ENCODE assay signal across 16 cellular contexts in genomic region chr4:55186123-55186522, GRCh38.
DNase-seq lines count a peak whose midpoint lies in the region; ATAC-seq and TF ChIP-seq lines count a peak whose summit lies in the region.
"Had no signal": no experiment of that assay in that cellular context is flagged by ENCODE, and none has a peak within 500 bp of the region (broad histone marks: within the 10 kb centered on the region; RNA-seq: fewer than 3 reads in every experiment).

No MANE protein-coding gene starts in this region.

- TF ChIP-seq EP300 in ovary (IDR thresholded peaks at IDR 0.05): no peak

- H3K4me3 Mint-ChIP-seq in Calu3 (ENCODE audit: low read depth, unreplicated experiment): no peak overlapping the region
- no peak overlapping the region for H3K4me3 Mint-ChIP-seq in mesothelial cell of epicardium
- H3K4me3 Mint-ChIP-seq: T-helper 1 cell treated with Interleukin-12 subunit alpha and Interleukin-12 subunit beta and Interleukin-4 antibody, amounts not matched to agents 30 μg/mL and 1 μg/mL, for 36 hours had no signal

- H3K23ac ChIP-seq in IMR-90 (ENCODE audit: low read depth, low read length): no peak overlapping the region

- H3K36me3 Mint-ChIP-seq in Calu3 (ENCODE audit: insufficient read depth, unreplicated experiment) (peaks cover 11% of the 10 kb centered on the region), mesothelial cell of epicardium (no peaks in the 10 kb centered on the region)

- H3K14ac ChIP-seq in IMR-90 (replicated peaks; ENCODE audit: low read depth, low read length): no peak overlapping the region

- no peak overlapping the region for H2BK20ac ChIP-seq in IMR-90 (ENCODE audit: low read depth, low read length)

- H4K91ac ChIP-seq in IMR-90 (ENCODE audit: insufficient read depth, low read depth, low read length): no peak overlapping the region

- no peaks in the 10 kb centered on the region for H3K36me3 ChIP-seq in IMR-90 (ENCODE audit: control insufficient read depth, insufficient read depth, low read length)
- no peaks in the 10 kb centered on the region for H3K36me3 ChIP-seq in ovary
- H3K36me3 ChIP-seq: adrenal gland, sigmoid colon had no signal

- no peak for TF ChIP-seq CTCF in Calu3 (IDR thresholded peaks at IDR 0.05; ENCODE audit: unreplicated experiment)
- TF ChIP-seq CTCF in IMR-90 (conservative IDR thresholded peaks at IDR 0.05; ENCODE audit: low read depth, low read length): 0 out of 2 replicates have a peak, but pooled peaks have one; percentile 12
- TF ChIP-seq CTCF in mesothelial cell of epicardium (IDR thresholded peaks at IDR 0.05; ENCODE audit: unreplicated experiment): peak; percentile 12
- no peak for TF ChIP-seq CTCF in ovary (IDR thresholded peaks at IDR 0.05)

- H3K27me3 Mint-ChIP-seq in Calu3 (ENCODE audit: unreplicated experiment) (no peaks in the 10 kb centered on the region), mesothelial cell of epicardium (ENCODE audit: low read depth) (no peaks in the 10 kb centered on the region)

- no peak overlapping the region for H3K4me3 ChIP-seq in IMR-90 (ENCODE audit: insufficient read depth, low read depth, low read length)
- H3K4me3 ChIP-seq in ovary: no peak overlapping the region
- H3K4me3 ChIP-seq: adrenal gland, sigmoid colon had no signal

- H3K9me3 ChIP-seq in IMR-90 (ENCODE audit: control insufficient read depth, insufficient read depth, low read length): no peaks in the 10 kb centered on the region
- H3K9me3 ChIP-seq in ovary: no peaks in the 10 kb centered on the region
- H3K9me3 ChIP-seq: adrenal gland, sigmoid colon had no signal

- H2BK5ac ChIP-seq in IMR-90 (ENCODE audit: low read depth, low read length, poor library complexity, severe bottlenecking): no peak overlapping the region

- no peak for TF ChIP-seq POLR2A in IMR-90 (IDR thresholded peaks at IDR 0.05; ENCODE audit: low read depth, low read length)
- TF ChIP-seq POLR2A in ovary (IDR thresholded peaks at IDR 0.05): no peak

- H3K79me1 ChIP-seq in IMR-90 (ENCODE audit: low read depth in 1 of 2, low read length in 2 of 2): no peaks in the 10 kb centered on the region

- no peak overlapping the region for H4K5ac ChIP-seq in IMR-90 (ENCODE audit: low read depth, low read length)

- H3K27ac Mint-ChIP-seq in Calu3 (ENCODE audit: unreplicated experiment) (peak overlapping the region; percentile 39), mesothelial cell of epicardium (no peak overlapping the region)
- H3K27ac Mint-ChIP-seq: T-helper 1 cell treated with Interleukin-12 subunit alpha and Interleukin-12 subunit beta and Interleukin-4 antibody, amounts not matched to agents 30 μg/mL and 1 μg/mL, for 36 hours had no signal

- H3K27me3 ChIP-seq in IMR-90 (ENCODE audit: control insufficient read depth, insufficient read depth, low read length) (no peaks in the 10 kb centered on the region), ovary (no peaks in the 10 kb centered on the region)
- H3K27me3 ChIP-seq: adrenal gland, sigmoid colon had no signal

- H3K27ac ChIP-seq in IMR-90 (ENCODE audit: insufficient read depth, low read length) (no peak overlapping the region), ovary (no peak overlapping the region)
- H3K27ac ChIP-seq: adrenal gland, sigmoid colon had no signal

- no peak overlapping the region for H3K56ac ChIP-seq in IMR-90 (ENCODE audit: extremely low read depth, insufficient read depth, low read length)

- no peak overlapping the region for H3K4ac ChIP-seq in IMR-90 (ENCODE audit: low read depth, low read length)

- in situ Hi-C loops in IMR-90 (cut with MboI; ENCODE audit: low sequenced_read_pairs): no loop called here

- H3K4me1 ChIP-seq in IMR-90 (ENCODE audit: control insufficient read depth, insufficient read depth, low read length) (peaks cover 4% of the 10 kb centered on the region), ovary (ENCODE audit: insufficient read depth) (peaks cover 6% of the 10 kb centered on the region)
- H3K4me1 ChIP-seq: sigmoid colon had no signal

- POLR2A ChIA-PET in IMR-90 (lab: Charles Lee; ENCODE audit: unreplicated experiment): no interaction called here

- no peak overlapping the region for H3K4me2 ChIP-seq in IMR-90 (ENCODE audit: low read depth, low read length)

- H3K9me3 Mint-ChIP-seq in Calu3 (ENCODE audit: low read depth, unreplicated experiment) (peaks cover 5% of the 10 kb centered on the region), mesothelial cell of epicardium (peaks cover 19% of the 10 kb centered on the region)
- H3K9me3 Mint-ChIP-seq: T-helper 1 cell treated with Interleukin-12 subunit alpha and Interleukin-12 subunit beta and Interleukin-4 antibody, amounts not matched to agents 30 μg/mL and 1 μg/mL, for 36 hours had no signal

- BruUV-seq in Calu3 (replicated peaks; lab: Mats Ljungman, UMichigan) (no TSS peak), IMR-90 (replicated peaks; lab: Mats Ljungman, UMichigan) (no TSS peak)

- no peak overlapping the region for H2AFZ ChIP-seq in IMR-90 (replicated peaks; ENCODE audit: low read length, poor library complexity)

- intact Hi-C loops in Calu3 (cut with micrococcal nuclease; ENCODE audit: unreplicated experiment): loop anchor here (10.0 kb wide), 2 partner anchors 171 to 211 kb away; no protein-coding TSS in a partner anchor
- intact Hi-C loops in IMR-90 (cut with micrococcal nuclease): no loop called here
- intact Hi-C loops in ovary (cut with DNase I): no loop called here

- no peak overlapping the region for H2AK9ac ChIP-seq in IMR-90 (replicated peaks; ENCODE audit: low read depth, low read length, poor library complexity)

- H3K9me1 ChIP-seq in IMR-90 (ENCODE audit: insufficient read depth, low read length): peaks cover 8% of the 10 kb centered on the region

- H3K9ac ChIP-seq in IMR-90 (ENCODE audit: low read depth, low read length): no peak overlapping the region

- peaks cover 3% of the 10 kb centered on the region; the same call in 1 of the 2 replicates for H4K20me1 ChIP-seq in IMR-90 (ENCODE audit: insufficient read depth, low read length)

- H4K8ac ChIP-seq in IMR-90 (ENCODE audit: low read depth in 2 of 2, low read length in 2 of 2): no peak overlapping the region

- H2BK15ac ChIP-seq in IMR-90 (ENCODE audit: low read depth, low read length): no peak overlapping the region

- H3K18ac ChIP-seq in IMR-90 (ENCODE audit: low read depth, low read length): no peak overlapping the region

- H2BK120ac ChIP-seq in IMR-90 (ENCODE audit: low read depth, low read length): no peak overlapping the region

- no peak for TF ChIP-seq RAD21 in IMR-90 (IDR thresholded peaks at IDR 0.05; ENCODE audit: low read length)

- no peak overlapping the region for H2AK5ac ChIP-seq in IMR-90 (ENCODE audit: low read depth, low read length)

- dilution Hi-C loops in IMR-90 (cut with HindIII; ENCODE audit: low sequenced_read_pairs, unreplicated experiment): no loop called here

- CTCF ChIA-PET in Calu3 (lab: Charles Lee) (no interaction called here), IMR-90 (lab: Yijun Ruan, JAX) (no interaction called here)

- no peak for ATAC-seq in IMR-90 (ENCODE audit: low read depth)
- no peak for ATAC-seq in HG02759 (IDR thresholded peaks at IDR 0.05; ENCODE audit: unreplicated experiment)
- ATAC-seq in HG02588 (IDR thresholded peaks at IDR 0.05; ENCODE audit: unreplicated experiment): no peak

- peaks cover 42% of the 10 kb centered on the region for H3K4me1 Mint-ChIP-seq in Calu3 (ENCODE audit: low read depth, unreplicated experiment)
- H3K4me1 Mint-ChIP-seq in mesothelial cell of epicardium: peaks cover 34% of the 10 kb centered on the region

- DNase-seq in Calu3 (no peak), IMR-90 (no peak), dermis blood vessel endothelial cell (peak; percentile 48), mesothelial cell of epicardium (ENCODE audit: low spot score in 2 of 2, unreplicated experiment in 2 of 2) (no peak), GDM1 (lab: John Stamatoyannopoulos, UW) (no peak), ovary (no peak)
- DNase-seq: adrenal gland; head of caudate nucleus; NCI-H774; nucleus accumbens; RPMI8226; sigmoid colon; stimulated activated CD4-positive, alpha-beta T cell treated with anti-CD3 and anti-CD28 coated beads, Interleukin-2, amount 100 ng/mL, for 24 hours had no signal

TF ChIP-seq in IMR-90, 13 proteins besides CTCF, POLR2A, EP300 and RAD21:
- TF ChIP-seq CEBPB (IDR thresholded peaks at IDR 0.05; ENCODE audit: low read depth, low read length): no peak
- no peak for TF ChIP-seq CHD1 (IDR thresholded peaks at IDR 0.05; ENCODE audit: low read depth, low read length)
- no peak for TF ChIP-seq RFX5 (IDR thresholded peaks at IDR 0.05; ENCODE audit: low read depth, low read length)
- TF ChIP-seq BHLHE40 (IDR thresholded peaks at IDR 0.05; ENCODE audit: low read depth, low read length): no peak
- TF ChIP-seq RCOR1 (IDR thresholded peaks at IDR 0.05; ENCODE audit: insufficient replicate concordance, low read length): no peak
- no peak for TF ChIP-seq USF2 (IDR thresholded peaks at IDR 0.05; ENCODE audit: low read depth, low read length)
TF ChIP-seq in IMR-90: peak in this region for 0.

Comparison
In these comparisons a context has a peak if more than half of its experiments do, and no peak if none do; other contexts are left out.
1. CTCF ChIP-seq: peak in IMR-90 (single experiment) and mesothelial cell of epicardium (single experiment); none in Calu3 (single experiment) and ovary (0 of 3).